10 cellular contexts compared by ENCODE assay signal in genomic region chr22:19987394-19988306, GRCh38. TPM values are rescaled to one million over a fixed set of nuclear protein-coding genes. Genes with fewer than 3 reads are reported as not detected.
DNase-seq lines count a peak whose midpoint lies in the region; TF ChIP-seq lines count a peak whose summit lies in the region.
"Had no signal": no experiment of that assay in that cellular context is flagged by ENCODE, and none has a peak within 500 bp of the region (broad histone marks: within the 10 kb centered on the region; RNA-seq: fewer than 3 reads in every experiment).

No MANE protein-coding gene starts in this region.

- intact Hi-C loops in left ventricle myocardium inferior (cut with micrococcal nuclease), result no loop called here
- intact Hi-C loops in prostate gland (cut with DNase I), result no loop called here

- WGBS in prostate gland, result 68% methylated on average over 19 of the region's 24 CpGs

- H3K9me3 ChIP-seq in Peyer's patch, result no peaks in the 10 kb centered on the region
- no peaks in the 10 kb centered on the region for H3K9me3 ChIP-seq in left ventricle myocardium inferior (replicated peaks)
- no peaks in the 10 kb centered on the region for H3K9me3 ChIP-seq in prostate gland
- H3K9me3 ChIP-seq: pancreas had no signal

- H3K36me3 ChIP-seq in Peyer's patch (no peaks in the 10 kb centered on the region), left ventricle myocardium inferior (no peaks in the 10 kb centered on the region), prostate gland (no peaks in the 10 kb centered on the region)
- H3K36me3 ChIP-seq: pancreas had no signal

- no peak for TF ChIP-seq CTCF in Peyer's patch (IDR thresholded peaks at IDR 0.05)
- TF ChIP-seq CTCF in left ventricle myocardium inferior (IDR thresholded peaks at IDR 0.05; ENCODE audit: borderline replicate concordance), result no peak
- TF ChIP-seq CTCF in prostate gland (IDR thresholded peaks at IDR 0.05), result no peak
- TF ChIP-seq CTCF in foreskin fibroblast (IDR thresholded peaks at IDR 0.05; ENCODE audit: low read depth, low read length), result no peak

- peak; percentile 18 for DNase-seq in DMS153 (lab: John Stamatoyannopoulos, UW)
- no peak for DNase-seq in Peyer's patch
- no peak for DNase-seq in left ventricle myocardium inferior
- no peak for DNase-seq in prostate gland (ENCODE audit: low spot score)
- no peak for DNase-seq in foreskin fibroblast
- DNase-seq in central memory CD4-positive, alpha-beta T cell, result no peak
- no peak for DNase-seq in NCI-H146 treated with DMSO at 0.1 percent for 48 hours (lab: John Stamatoyannopoulos, UW; ENCODE audit: unreplicated experiment)
- no peak for DNase-seq in NCI-H524 (lab: John Stamatoyannopoulos, UW)
- DNase-seq: DND-41 had no signal

- H3K4me1 ChIP-seq in Peyer's patch, result peaks cover 0 to 14% (median 8%) of the 10 kb centered on the region in 4 donors
- H3K4me1 ChIP-seq in left ventricle myocardium inferior, result peaks cover 87% of the 10 kb centered on the region
- peaks cover 4% of the 10 kb centered on the region for H3K4me1 ChIP-seq in prostate gland (replicated peaks)

- H3K27me3 ChIP-seq in Peyer's patch, result no peaks in the 10 kb centered on the region
- no peaks in the 10 kb centered on the region for H3K27me3 ChIP-seq in left ventricle myocardium inferior (ENCODE audit: low read depth)
- H3K27me3 ChIP-seq in prostate gland (replicated peaks; ENCODE audit: insufficient read depth), result no peaks in the 10 kb centered on the region
- H3K27me3 ChIP-seq: pancreas had no signal

- TF ChIP-seq POLR2A in Peyer's patch (IDR thresholded peaks at IDR 0.05) (no peak), prostate gland (IDR thresholded peaks at IDR 0.05) (no peak)

- H3K4me3 ChIP-seq in Peyer's patch (peak overlapping the region in 3 of 4 donors; percentile 53 to 92 (median 76)), left ventricle myocardium inferior (peak overlapping the region; percentile 94), prostate gland (peak overlapping the region in 1 of 2 donors; percentile 72), foreskin fibroblast (ENCODE audit: low read depth in 1 of 2, low read length in 2 of 2) (no peak overlapping the region)

- peak overlapping the region in 3 of 4 donors; percentile 8 to 59 (median 57) for H3K27ac ChIP-seq in Peyer's patch
- peak overlapping the region; percentile 94 for H3K27ac ChIP-seq in left ventricle myocardium inferior (replicated peaks)
- peak overlapping the region; percentile 20 to 79 for H3K27ac ChIP-seq in prostate gland

RNA-seq across cellular contexts. Expression of gene ARVCF, which starts 29.0 kb away (rescaled TPM):
- total RNA-seq in Peyer's patch, result 10 to 100 TPM; 10.7 to 21.2 (median 18.4) TPM
- 25.4 TPM for total RNA-seq in left ventricle myocardium inferior
- 10 to 100 TPM; 39.6 to 65.9 TPM for total RNA-seq in prostate gland

RNA-seq across cellular contexts. Expression of gene TANGO2, which starts 33.3 kb away (rescaled TPM):
- 10 to 100 TPM; 27.2 to 45.4 (median 41.0) TPM for total RNA-seq in Peyer's patch
- total RNA-seq in left ventricle myocardium inferior, result 71.7 TPM
- total RNA-seq in prostate gland, result 10 to 100 TPM; 34.3 to 40.1 TPM

RNA-seq across cellular contexts. Expression of gene TXNRD2, which starts 46.0 kb away (rescaled TPM):
- total RNA-seq in Peyer's patch (10 to 100 TPM; 24.7 to 29.8 (median 27.2) TPM), left ventricle myocardium inferior (35.2 TPM), prostate gland (10 to 100 TPM; 62.1 to 84.5 TPM)

RNA-seq across cellular contexts. Expression of gene COMT, which starts 46.1 kb away (rescaled TPM):
- total RNA-seq in Peyer's patch (100 to 1,000 TPM in 3 of 4 donors, 10 to 100 TPM in 1; 89.1 to 149 (median 138) TPM), left ventricle myocardium inferior (81.5 TPM), prostate gland (100 to 1,000 TPM; 456 to 513 TPM)

Comparison
In these comparisons a context has a peak if more than half of its experiments do, and no peak if none do; other contexts are left out.
1. H3K4me3 ChIP-seq: peak in Peyer's patch (3 of 4) and left ventricle myocardium inferior (single experiment); none in foreskin fibroblast (0 of 2).
2. Peak in every context shown above with its lines, with median percentiles within 50 percentile points of each other: H3K27ac ChIP-seq.